21 cellular contexts compared by ENCODE assay signal in genomic region chr3:104044002-104044401, GRCh38.
"Had no signal": no experiment of that assay in that cellular context is flagged by ENCODE, and none has a peak within 500 bp of the region (broad histone marks: within the 10 kb centered on the region; RNA-seq: fewer than 3 reads in every experiment).

No MANE protein-coding gene starts in this region.

- H3K27ac Mint-ChIP-seq: activated B cell treated with CpG ODN at 0.5 μM for 24 hours; activated CD4-positive, alpha-beta memory T cell treated with anti-CD3 and anti-CD28 coated beads for 36 hours; activated naive CD8-positive, alpha-beta T cell treated with anti-CD3 and anti-CD28 coated beads, Interleukin-2, amount 10 ng/mL, durations not matched to agents 7 days and 5 days; memory B cell; naive B cell; progenitor cell of endocrine pancreas; stimulated activated naive CD8-positive, alpha-beta T cell treated with anti-CD3 and anti-CD28 coated beads, Interleukin-15, Interleukin-2, amounts not matched to agents 100 ng/mL and 50 ng/mL, for 24 hours had no signal

- H3K27me3 ChIP-seq: brain microvascular endothelial cell, heart right ventricle, right atrium auricular region, tibial nerve had no signal

- H3K36me3 ChIP-seq: brain microvascular endothelial cell, heart right ventricle, right atrium auricular region, tibial nerve had no signal

- ATAC-seq: heart right ventricle, mucosa of descending colon had no signal

- H3K4me3 ChIP-seq: coronary artery, heart right ventricle, mucosa of descending colon, right atrium auricular region, tibial nerve had no signal

- H3K27me3 Mint-ChIP-seq: activated CD4-positive, alpha-beta memory T cell treated with anti-CD3 and anti-CD28 coated beads for 36 hours; activated naive CD8-positive, alpha-beta T cell treated with anti-CD3 and anti-CD28 coated beads, Interleukin-2, amount 10 ng/mL, durations not matched to agents 7 days and 5 days; central memory CD8-positive, alpha-beta T cell; naive B cell; progenitor cell of endocrine pancreas; stimulated activated naive CD8-positive, alpha-beta T cell treated with anti-CD3 and anti-CD28 coated beads, Interleukin-15, Interleukin-2, amounts not matched to agents 100 ng/mL and 50 ng/mL, for 24 hours had no signal

- DNase-seq: activated B cell treated with CpG ODN at 0.5 μM for 24 hours; activated CD4-positive, alpha-beta memory T cell treated with anti-CD3 and anti-CD28 coated beads for 36 hours; activated CD4-positive, alpha-beta T cell treated with anti-CD3 and anti-CD28 coated beads for 4 hours; activated naive CD4-positive, alpha-beta T cell; activated naive CD8-positive, alpha-beta T cell treated with anti-CD3 and anti-CD28 coated beads, Interleukin-2, amount 10 ng/mL, durations not matched to agents 7 days and 5 days; activated T-cell treated with anti-CD3 and anti-CD28 coated beads for 4 hours; brain microvascular endothelial cell; heart right ventricle; mucosa of descending colon; naive B cell; stimulated activated CD4-positive, alpha-beta T cell treated with anti-CD3 and anti-CD28 coated beads, Interleukin-2, amount 100 ng/mL, for 24 hours had no signal

- H3K27ac ChIP-seq: brain microvascular endothelial cell, coronary artery, heart right ventricle, right atrium auricular region, tibial nerve had no signal

- H3K36me3 Mint-ChIP-seq: activated CD4-positive, alpha-beta memory T cell treated with anti-CD3 and anti-CD28 coated beads for 36 hours; activated naive CD8-positive, alpha-beta T cell treated with anti-CD3 and anti-CD28 coated beads, Interleukin-2, amount 10 ng/mL, durations not matched to agents 7 days and 5 days; memory B cell; naive B cell had no signal

- H3K4me1 ChIP-seq: heart right ventricle, right atrium auricular region, tibial nerve had no signal

- H3K9me3 Mint-ChIP-seq: memory B cell; stimulated activated naive CD8-positive, alpha-beta T cell treated with anti-CD3 and anti-CD28 coated beads, Interleukin-15, Interleukin-2, amounts not matched to agents 100 ng/mL and 50 ng/mL, for 24 hours had no signal

- H3K4me1 Mint-ChIP-seq: activated B cell treated with CpG ODN at 0.5 μM for 24 hours; activated naive CD8-positive, alpha-beta T cell treated with anti-CD3 and anti-CD28 coated beads, Interleukin-2, amount 10 ng/mL, durations not matched to agents 7 days and 5 days; central memory CD8-positive, alpha-beta T cell; naive B cell; neural crest cell had no signal

- FAIRE-seq: endometrium, urothelium cell line had no signal

- H3K4me3 Mint-ChIP-seq: activated B cell treated with CpG ODN at 0.5 μM for 24 hours; activated CD4-positive, alpha-beta memory T cell treated with anti-CD3 and anti-CD28 coated beads for 36 hours; activated naive CD8-positive, alpha-beta T cell treated with anti-CD3 and anti-CD28 coated beads, Interleukin-2, amount 10 ng/mL, durations not matched to agents 7 days and 5 days; central memory CD8-positive, alpha-beta T cell; memory B cell; naive B cell; neural crest cell; stimulated activated naive CD8-positive, alpha-beta T cell treated with anti-CD3 and anti-CD28 coated beads, Interleukin-15, Interleukin-2, amounts not matched to agents 100 ng/mL and 50 ng/mL, for 24 hours had no signal

- H3K9me3 ChIP-seq: right atrium auricular region, tibial nerve had no signal
